In the genomic region with DNA sequence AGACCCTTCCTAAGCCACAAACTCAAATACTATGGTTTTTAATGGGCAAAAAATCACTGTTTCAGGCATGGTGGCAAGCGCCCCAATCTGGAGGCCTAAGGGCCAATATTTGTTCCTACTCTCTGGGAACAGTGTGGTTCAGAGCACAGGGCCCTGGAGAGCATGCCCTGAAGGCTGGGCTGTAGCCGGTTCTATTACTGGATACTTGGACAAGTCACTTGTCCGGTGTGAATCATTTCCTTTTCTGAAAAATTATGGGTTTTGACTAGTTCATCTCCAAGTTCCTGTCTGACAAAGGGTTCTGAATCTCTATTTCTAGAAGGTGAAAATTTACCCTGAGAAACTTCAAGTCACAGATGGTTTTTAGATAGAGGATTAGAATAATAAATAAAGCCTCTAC, we compare ENCODE assay signal across 12 cellular contexts.
DNase-seq lines count a peak whose midpoint lies in the region; ATAC-seq and TF ChIP-seq lines count a peak whose summit lies in the region.
"Had no signal": no experiment of that assay in that cellular context is flagged by ENCODE, and none has a peak within 500 bp of the region (broad histone marks: within the 10 kb centered on the region; RNA-seq: fewer than 3 reads in every experiment).

No MANE protein-coding gene starts in this region.

- no peaks in the 10 kb centered on the region for H3K79me2 ChIP-seq in smooth muscle cell (ENCODE audit: low read depth)

- no peak overlapping the region; the same call in 1 of the 2 replicates for H3K4me3 Mint-ChIP-seq in HFFc6
- H3K4me3 Mint-ChIP-seq: natural killer cell had no signal

- H3F3A ChIP-seq in smooth muscle cell (ENCODE audit: low read depth), result no peaks in the 10 kb centered on the region

- no peak for TF ChIP-seq CTCF in HFFc6 (IDR thresholded peaks at IDR 0.05)
- TF ChIP-seq CTCF in fibroblast of the aortic adventitia (IDR thresholded peaks at IDR 0.05; ENCODE audit: insufficient read depth, low read length), result no peak
- TF ChIP-seq CTCF in smooth muscle cell (IDR thresholded peaks at IDR 0.05; ENCODE audit: borderline replicate concordance, insufficient read depth, poor library complexity, severe bottlenecking), result no peak

- no peak overlapping the region for H2AFZ ChIP-seq in smooth muscle cell (ENCODE audit: low read depth)

- H3K4me3 ChIP-seq in fibroblast of the aortic adventitia (ENCODE audit: low read depth, low read length) (no peak overlapping the region), smooth muscle cell (no peak overlapping the region)
- H3K4me3 ChIP-seq: HAP-1 had no signal

- H3K36me3 Mint-ChIP-seq in HFFc6 (ENCODE audit: low read depth), result peaks cover 34% of the 10 kb centered on the region

- H3K9me3 Mint-ChIP-seq in HFFc6, result no peaks in the 10 kb centered on the region
- H3K9me3 Mint-ChIP-seq: natural killer cell had no signal

- WGBS in smooth muscle cell (ENCODE audit: low lambda C conversion rate), result 54% methylated on average over 3 of the region's 3 CpGs

- H3K36me3 ChIP-seq in smooth muscle cell (ENCODE audit: low read depth), result no peaks in the 10 kb centered on the region
- H3K36me3 ChIP-seq: HAP-1 had no signal

- no peaks in the 10 kb centered on the region for H3K27me3 ChIP-seq in smooth muscle cell (ENCODE audit: low read depth)

- H3K4me1 ChIP-seq in smooth muscle cell (ENCODE audit: low read depth), result peaks cover 11% of the 10 kb centered on the region

- ATAC-seq in HG02642 (IDR thresholded peaks at IDR 0.05; ENCODE audit: poor library complexity, unreplicated experiment) (no peak), GM18517 (IDR thresholded peaks at IDR 0.05; ENCODE audit: unreplicated experiment) (no peak), HG02759 (IDR thresholded peaks at IDR 0.05; ENCODE audit: unreplicated experiment) (no peak)
- ATAC-seq: natural killer cell had no signal

- peak overlapping the region; percentile 80 for H3K27ac Mint-ChIP-seq in HFFc6
- H3K27ac Mint-ChIP-seq: natural killer cell had no signal

- no peak overlapping the region for H3K9ac ChIP-seq in smooth muscle cell (ENCODE audit: low read depth)

- H3K4me1 Mint-ChIP-seq in HFFc6 (ENCODE audit: low read depth), result peaks cover 48% of the 10 kb centered on the region

- no peak overlapping the region for H3K27ac ChIP-seq in smooth muscle cell (ENCODE audit: low read depth)

- no peaks in the 10 kb centered on the region for H3K9me3 ChIP-seq in smooth muscle cell (replicated peaks; ENCODE audit: low read depth)
- H3K9me3 ChIP-seq: HAP-1 had no signal

- peaks cover 2% of the 10 kb centered on the region; the same call in 1 of the 2 replicates for H3K27me3 Mint-ChIP-seq in HFFc6 (ENCODE audit: insufficient read depth)

- peak; percentile 73 for DNase-seq in HFFc6
- DNase-seq in SW 1271 (lab: John Stamatoyannopoulos, UW), result peak; percentile 15 to 80
- peak; percentile 70 for DNase-seq in fibroblast of the aortic adventitia (ENCODE audit: low read depth)
- no peak for DNase-seq in smooth muscle cell (lab: John Stamatoyannopoulos, UW; ENCODE audit: unreplicated experiment)
- DNase-seq in LoVo (ENCODE audit: low spot score), result no peak
- DNase-seq: natural killer cell, NCI-H146, trophoblast cell had no signal

- peak overlapping the region; percentile 54 for H3K4me2 ChIP-seq in smooth muscle cell

- no peaks in the 10 kb centered on the region for H4K20me1 ChIP-seq in smooth muscle cell (ENCODE audit: low read depth)

Comparison
In these comparisons a context has a peak if more than half of its experiments do, and no peak if none do; other contexts are left out.
1. DNase-seq: peak in HFFc6 (single experiment), SW 1271 (2 of 2) and fibroblast of the aortic adventitia (single experiment); none in smooth muscle cell (single experiment) and LoVo (single experiment).